10 cellular contexts compared by ENCODE assay signal in genomic region chr19:13101590-13102415, GRCh38. TPM values are rescaled to one million over a fixed set of nuclear protein-coding genes. Genes with fewer than 3 reads are reported as not detected.
DNase-seq lines count a peak whose midpoint lies in the region; ATAC-seq, FAIRE-seq and TF ChIP-seq lines count a peak whose summit lies in the region.
"Had no signal": no experiment of that assay in that cellular context is flagged by ENCODE, and none has a peak within 500 bp of the region (broad histone marks: within the 10 kb centered on the region; RNA-seq: fewer than 3 reads in every experiment).

No MANE protein-coding gene starts in this region.

- WGBS in K562 (ENCODE audit: insufficient coverage, low coverage, missing lambda C conversion rate): 1% methylated on average over 7 of the region's 7 CpGs
- 73% methylated on average over 7 of the region's 7 CpGs for WGBS in urinary bladder

- no peak overlapping the region; the same call in 1 of the 2 replicates for H2AFZ ChIP-seq in K562 (ENCODE audit: low read depth, low read length)

- no peak for TF ChIP-seq POLR2A in K562 (conservative IDR thresholded peaks at IDR 0.05)

- in situ Hi-C loops in K562 (cut with MboI): no loop called here

- TF ChIP-seq EP300 in K562 (IDR thresholded peaks at IDR 0.05; ENCODE audit: low read length): no peak

- H3K27me3 ChIP-seq in left ventricle myocardium inferior (ENCODE audit: low read depth) (no peaks in the 10 kb centered on the region), K562 (ENCODE audit: control insufficient read depth in 2 of 2, insufficient read depth in 2 of 2, low read length in 2 of 2) (no peaks in the 10 kb centered on the region), mucosa of rectum (ENCODE audit: control insufficient read depth in 2 of 2, insufficient read depth in 2 of 2, low read length in 2 of 2) (no peaks in the 10 kb centered on the region)

- TF ChIP-seq RAD21 in K562 (CRISPR knock-in tag; conservative IDR thresholded peaks at IDR 0.05 in 1 of 2, IDR thresholded peaks at IDR 0.05 in 1 of 2): no peak

- CTCF ChIA-PET in K562 (lab: Yijun Ruan, JAX; ENCODE audit: low intra/inter-chr PET ratio): interaction anchor here (0.6 to 1.2 kb wide), 2 partner anchors 10 to 161 kb away, joined by 5 read pairs; no protein-coding TSS in a partner anchor

- no peak for ATAC-seq in K562
- no peak for ATAC-seq in HG02588 (IDR thresholded peaks at IDR 0.05; ENCODE audit: unreplicated experiment)
- no peak for ATAC-seq in HG03469 (IDR thresholded peaks at IDR 0.05; ENCODE audit: unreplicated experiment)

- no peaks in the 10 kb centered on the region for H3K9me3 ChIP-seq in left ventricle myocardium inferior (replicated peaks)
- H3K9me3 ChIP-seq in K562 (replicated peaks; ENCODE audit: control insufficient read depth, insufficient read depth, low read depth, low read length): no peaks in the 10 kb centered on the region
- no peaks in the 10 kb centered on the region for H3K9me3 ChIP-seq in mucosa of rectum (ENCODE audit: control insufficient read depth in 2 of 2, low read length in 2 of 2)

- H3K27ac ChIP-seq in left ventricle myocardium inferior (replicated peaks): peak overlapping the region; percentile 97
- peak overlapping the region; percentile 98 for H3K27ac ChIP-seq in K562 (ENCODE audit: extremely low read depth, low read depth, low read length)
- H3K27ac ChIP-seq in mucosa of rectum (ENCODE audit: low read depth in 2 of 2, low read length in 2 of 2): peak overlapping the region; percentile 66 to 77
- peak overlapping the region; percentile 31 for H3K27ac ChIP-seq in urinary bladder (ENCODE audit: low read depth)

- no peak for DNase-seq in left ventricle myocardium inferior
- no peak for DNase-seq in cardiac septum (ENCODE audit: low spot score)
- DNase-seq in K562 (ENCODE audit: extremely low read depth in 1 of 4, low spot score in 3 of 4): no peak
- DNase-seq in urothelium cell line (ENCODE audit: low spot score): no peak
- DNase-seq: NCI-H2107 had no signal

- no peaks in the 10 kb centered on the region for H3K9me1 ChIP-seq in K562 (ENCODE audit: control insufficient read depth, insufficient read depth, low read length)

- H3K4me1 ChIP-seq in left ventricle myocardium inferior (peaks cover 83% of the 10 kb centered on the region), K562 (replicated peaks in 1 of 2; ENCODE audit: control insufficient read depth in 2 of 2, insufficient read depth in 2 of 2, low read length in 2 of 2) (peaks cover 24 to 69% of the 10 kb centered on the region in 2 experiments), mucosa of rectum (ENCODE audit: control insufficient read depth in 2 of 2, insufficient read depth in 2 of 2, low read length in 2 of 2) (peaks cover 18 to 27% of the 10 kb centered on the region in 2 donors), urinary bladder (ENCODE audit: insufficient read depth) (peaks cover 5% of the 10 kb centered on the region)

- H4K20me1 ChIP-seq in K562 (replicated peaks; ENCODE audit: control insufficient read depth, insufficient read depth, low read length): no peaks in the 10 kb centered on the region

- H3K9ac ChIP-seq in K562 (ENCODE audit: insufficient read depth in 1 of 2, low read depth in 2 of 2, low read length in 2 of 2) (peak overlapping the region; percentile 95 to 99), mucosa of rectum (ENCODE audit: low read depth in 1 of 2, low read length in 2 of 2) (peak overlapping the region; percentile 10 to 65)

- FAIRE-seq in K562 (lab: Jason Lieb, UNC) (no peak), urothelium cell line (lab: Jason Lieb, UNC) (no peak)
- FAIRE-seq: D721Med had no signal

- H3K4me3 ChIP-seq in left ventricle myocardium inferior (peak overlapping the region; percentile 70), K562 (peak overlapping the region; percentile 98), mucosa of rectum (ENCODE audit: low read length in 2 of 2) (peak overlapping the region; percentile 50 to 69), urinary bladder (ENCODE audit: low read depth, low read length) (peak overlapping the region; percentile 26)

- TF ChIP-seq CTCF in left ventricle myocardium inferior (IDR thresholded peaks at IDR 0.05; ENCODE audit: borderline replicate concordance): no peak
- no peak for TF ChIP-seq CTCF in K562 (IDR thresholded peaks at IDR 0.05 in 2 of 3, conservative IDR thresholded peaks at IDR 0.05 in 1 of 3; ENCODE audit: insufficient read depth in 2 of 3, low read depth in 1 of 3, low read length in 3 of 3)

- no peaks in the 10 kb centered on the region for H3K36me3 ChIP-seq in left ventricle myocardium inferior
- peaks cover 47% of the 10 kb centered on the region for H3K36me3 ChIP-seq in K562 (ENCODE audit: control insufficient read depth, insufficient read depth, low read length)
- no peaks in the 10 kb centered on the region for H3K36me3 ChIP-seq in mucosa of rectum (ENCODE audit: control insufficient read depth in 2 of 2, insufficient read depth in 2 of 2, low read length in 2 of 2)
- no peaks in the 10 kb centered on the region for H3K36me3 ChIP-seq in urinary bladder (ENCODE audit: insufficient read depth)

- peaks cover 59% of the 10 kb centered on the region for H3K79me2 ChIP-seq in K562 (ENCODE audit: control insufficient read depth, insufficient read depth, low read length)

- intact Hi-C loops in left ventricle myocardium inferior (cut with micrococcal nuclease): no loop called here
- intact Hi-C loops in cardiac septum (cut with DNase I): loop anchor here (2.0 kb wide), 4 partner anchors 15 to 159 kb away; partner anchors contain the start of genes IER2, STX10 and TRMT1
- intact Hi-C loops in K562 (cut with micrococcal nuclease): loop anchor here (2.0 to 10.0 kb wide), 3 partner anchors 15 to 133 kb away; partner anchors contain the start of genes IER2, STX10 and TRMT1

- POLR2A ChIA-PET in K562 (lab: Yijun Ruan, JAX): interaction anchor here (0.5 to 3.1 kb wide), 10 partner anchors 16 to 182 kb away, joined by 3 to 16 read pairs (median 3); no protein-coding TSS in a partner anchor

- BruUV-seq in K562 (replicated peaks; lab: Mats Ljungman, UMichigan): TSS peak; percentile 73

- peak overlapping the region; percentile 99 for H3K4me2 ChIP-seq in K562 (ENCODE audit: insufficient read depth, low read length)

RNA-seq across cellular contexts. Expression of gene LYL1, which starts 0.9 kb away (rescaled TPM):
- total RNA-seq in left ventricle myocardium inferior: 6.3 TPM
- 9.4 TPM for total RNA-seq in cardiac septum
- total RNA-seq in K562 (2011; cell fraction: chromatin; rRNA removed; ENCODE audit: low replicate concordance): 54.5 and 112 TPM in 2 replicates
- total RNA-seq in K562 (2011; cell fraction: nucleolus; rRNA removed): 105 and 123 TPM in 2 replicates
- 74.6 and 89.7 TPM in 2 replicates for total RNA-seq in K562 (2011; cell fraction: nucleoplasm; rRNA removed)
- total RNA-seq in K562 (2014; rRNA removed): 266 and 312 TPM in 2 replicates
- total RNA-seq in K562 (2014; rRNA removed; fragmentation: Illumina TruSeq; extraction: Trizol): 13.2 and 17.7 TPM in 2 replicates
- total RNA-seq in K562 (2015; rRNA removed; fragmentation: Illumina TruSeq; extraction: Trizol): 89.9 and 108 TPM in 2 replicates
- 216 and 218 TPM in 2 replicates for total RNA-seq in K562 (2021)
- polyA plus RNA-seq in K562 (2011; rRNA removed): 34.0 and 47.0 TPM in 2 replicates
- polyA plus RNA-seq in K562 (2011; cell fraction: cytosol; rRNA removed): 73.1 and 246 TPM in 2 replicates
- polyA plus RNA-seq in K562 (2011; cell fraction: nucleus; rRNA removed): 76.6 and 132 TPM in 2 replicates
- polyA plus RNA-seq in K562 (2012): 144 and 229 TPM in 2 replicates
- polyA plus RNA-seq in K562 (2014; fragmentation: Illumina TruSeq; extraction: Trizol): 17.8 and 71.5 TPM in 2 replicates
- polyA plus RNA-seq in K562 (2014; fragmentation: Nextera tagmentation; extraction: Ambion mirVana): 1 to 10 TPM; 1.3 to 1.6 TPM
- 165 and 175 TPM in 2 replicates for polyA plus RNA-seq in K562 (2014; rRNA removed)
- polyA minus RNA-seq in K562 (2011; rRNA and poly(A)+ RNA removed): 12.7 and 14.2 TPM in 2 replicates
- 46.0 and 79.3 TPM in 2 replicates for polyA minus RNA-seq in K562 (2011; cell fraction: cytosol; rRNA and poly(A)+ RNA removed)
- 37.4 and 52.3 TPM in 2 replicates for polyA minus RNA-seq in K562 (2011; cell fraction: nucleus; rRNA and poly(A)+ RNA removed)
- total RNA-seq in urinary bladder: 4.8 TPM
- 15.7 TPM for polyA plus RNA-seq in urinary bladder

RNA-seq across cellular contexts. Expression of gene TRMT1, which starts 14.7 kb away (rescaled TPM):
- total RNA-seq in left ventricle myocardium inferior (19.6 TPM), cardiac septum (17.5 TPM), K562 (2014; rRNA removed) (89.1 and 113 TPM in 2 replicates), K562 (2014; rRNA removed; fragmentation: Illumina TruSeq; extraction: Trizol) (25.8 and 42.9 TPM in 2 replicates), K562 (2015; rRNA removed; fragmentation: Illumina TruSeq; extraction: Trizol) (54.3 and 60.2 TPM in 2 replicates), K562 (2021) (118 TPM in 2 replicates), urinary bladder (16.5 TPM)
- 73.3 and 179 TPM in 2 replicates for total RNA-seq in K562 (2011; cell fraction: chromatin; rRNA removed; ENCODE audit: low replicate concordance)
- 168 and 175 TPM in 2 replicates for total RNA-seq in K562 (2011; cell fraction: nucleolus; rRNA removed)
- total RNA-seq in K562 (2011; cell fraction: nucleoplasm; rRNA removed): 79.0 and 80.0 TPM in 2 replicates
- polyA plus RNA-seq in K562 (2011; rRNA removed) (44.1 and 53.3 TPM in 2 replicates), K562 (2014; fragmentation: Illumina TruSeq; extraction: Trizol) (84.8 and 96.2 TPM in 2 replicates), K562 (2014; fragmentation: Nextera tagmentation; extraction: Ambion mirVana) (10 to 100 TPM in 1 of 2 experiments, 1 to 10 TPM in 1; 5.8 to 10.9 TPM), K562 (2014; rRNA removed) (155 and 158 TPM in 2 replicates), urinary bladder (31.2 TPM)
- polyA plus RNA-seq in K562 (2011; cell fraction: cytosol; rRNA removed): 39.2 and 80.0 TPM in 2 replicates
- 282 and 531 TPM in 2 replicates for polyA plus RNA-seq in K562 (2011; cell fraction: nucleus; rRNA removed)
- 59.6 and 77.8 TPM in 2 replicates for polyA plus RNA-seq in K562 (2012)
- 23.7 and 27.9 TPM in 2 replicates for polyA minus RNA-seq in K562 (2011; rRNA and poly(A)+ RNA removed)
- polyA minus RNA-seq in K562 (2011; cell fraction: cytosol; rRNA and poly(A)+ RNA removed): 49.3 and 51.7 TPM in 2 replicates
- 50.5 and 77.3 TPM in 2 replicates for polyA minus RNA-seq in K562 (2011; cell fraction: nucleus; rRNA and poly(A)+ RNA removed)

RNA-seq across cellular contexts. Expression of gene NACC1, which starts 16.3 kb away (rescaled TPM):
- 35.4 TPM for total RNA-seq in left ventricle myocardium inferior
- total RNA-seq in cardiac septum: 33.8 TPM
- 31.6 and 133 TPM in 2 replicates for total RNA-seq in K562 (2011; cell fraction: chromatin; rRNA removed; ENCODE audit: low replicate concordance)
- 77.5 and 89.6 TPM in 2 replicates for total RNA-seq in K562 (2011; cell fraction: nucleolus; rRNA removed)
- total RNA-seq in K562 (2011; cell fraction: nucleoplasm; rRNA removed): 35.3 and 45.1 TPM in 2 replicates
- total RNA-seq in K562 (2014; rRNA removed): 62.4 and 85.7 TPM in 2 replicates
- total RNA-seq in K562 (2014; rRNA removed; fragmentation: Illumina TruSeq; extraction: Trizol): 9.1 and 9.5 TPM in 2 replicates
- 40.2 and 46.8 TPM in 2 replicates for total RNA-seq in K562 (2015; rRNA removed; fragmentation: Illumina TruSeq; extraction: Trizol)
- 93.0 and 96.6 TPM in 2 replicates for total RNA-seq in K562 (2021)
- 25.8 and 49.0 TPM in 2 replicates for polyA plus RNA-seq in K562 (2011; rRNA removed)
- polyA plus RNA-seq in K562 (2011; cell fraction: cytosol; rRNA removed): 59.4 and 222 TPM in 2 replicates
- polyA plus RNA-seq in K562 (2011; cell fraction: nucleus; rRNA removed): 52.2 and 123 TPM in 2 replicates
- polyA plus RNA-seq in K562 (2012): 35.2 and 37.0 TPM in 2 replicates
- 23.2 and 90.7 TPM in 2 replicates for polyA plus RNA-seq in K562 (2014; fragmentation: Illumina TruSeq; extraction: Trizol)
- polyA plus RNA-seq in K562 (2014; fragmentation: Nextera tagmentation; extraction: Ambion mirVana): under 1 TPM; 0.04 to 0.17 TPM
- polyA plus RNA-seq in K562 (2014; rRNA removed): 46.1 and 68.1 TPM in 2 replicates
- 17.9 and 39.8 TPM in 2 replicates for polyA minus RNA-seq in K562 (2011; rRNA and poly(A)+ RNA removed)
- polyA minus RNA-seq in K562 (2011; cell fraction: cytosol; rRNA and poly(A)+ RNA removed): 67.5 and 79.0 TPM in 2 replicates
- 16.6 and 18.0 TPM in 2 replicates for polyA minus RNA-seq in K562 (2011; cell fraction: nucleus; rRNA and poly(A)+ RNA removed)
- total RNA-seq in urinary bladder: 10.2 TPM
- polyA plus RNA-seq in urinary bladder: 25.7 TPM

RNA-seq across cellular contexts. Expression of gene STX10, which starts 48.4 kb away (rescaled TPM):
- total RNA-seq in left ventricle myocardium inferior (39.2 TPM), cardiac septum (25.7 TPM), K562 (2014; rRNA removed) (57.8 and 59.2 TPM in 2 replicates), K562 (2014; rRNA removed; fragmentation: Illumina TruSeq; extraction: Trizol) (12.6 and 19.0 TPM in 2 replicates), K562 (2015; rRNA removed; fragmentation: Illumina TruSeq; extraction: Trizol) (31.0 and 33.9 TPM in 2 replicates), K562 (2021) (39.6 and 41.6 TPM in 2 replicates), urinary bladder (26.4 TPM)
- 25.6 and 67.7 TPM in 2 replicates for total RNA-seq in K562 (2011; cell fraction: chromatin; rRNA removed; ENCODE audit: low replicate concordance)
- total RNA-seq in K562 (2011; cell fraction: nucleolus; rRNA removed): 56.9 and 60.3 TPM in 2 replicates
- total RNA-seq in K562 (2011; cell fraction: nucleoplasm; rRNA removed): 42.4 and 42.7 TPM in 2 replicates
- polyA plus RNA-seq in K562 (2011; rRNA removed) (46.6 and 77.4 TPM in 2 replicates), K562 (2014; fragmentation: Illumina TruSeq; extraction: Trizol) (30.3 and 35.2 TPM in 2 replicates), K562 (2014; fragmentation: Nextera tagmentation; extraction: Ambion mirVana) (1 to 10 TPM in 1 of 2 experiments, under 1 TPM in 1; 0.51 to 1.7 TPM), K562 (2014; rRNA removed) (66.3 and 78.0 TPM in 2 replicates), urinary bladder (76.1 TPM)
- polyA plus RNA-seq in K562 (2011; cell fraction: cytosol; rRNA removed): 62.2 and 72.6 TPM in 2 replicates
- 159 and 172 TPM in 2 replicates for polyA plus RNA-seq in K562 (2011; cell fraction: nucleus; rRNA removed)
- polyA plus RNA-seq in K562 (2012): 46.6 and 75.7 TPM in 2 replicates
- polyA minus RNA-seq in K562 (2011; rRNA and poly(A)+ RNA removed): 12.8 and 14.0 TPM in 2 replicates
- polyA minus RNA-seq in K562 (2011; cell fraction: cytosol; rRNA and poly(A)+ RNA removed): 14.0 and 15.9 TPM in 2 replicates
- polyA minus RNA-seq in K562 (2011; cell fraction: nucleus; rRNA and poly(A)+ RNA removed): 10.5 and 19.3 TPM in 2 replicates

RNA-seq across cellular contexts. Expression of gene IER2, which starts 48.4 kb away (rescaled TPM):
- 17.3 TPM for total RNA-seq in left ventricle myocardium inferior
- 28.4 TPM for total RNA-seq in cardiac septum
- total RNA-seq in K562 (2011; cell fraction: chromatin; rRNA removed; ENCODE audit: low replicate concordance): 67.1 and 140 TPM in 2 replicates
- 139 and 159 TPM in 2 replicates for total RNA-seq in K562 (2011; cell fraction: nucleolus; rRNA removed)
- total RNA-seq in K562 (2011; cell fraction: nucleoplasm; rRNA removed): 90.2 and 96.9 TPM in 2 replicates
- total RNA-seq in K562 (2014; rRNA removed): 84.5 and 134 TPM in 2 replicates
- total RNA-seq in K562 (2014; rRNA removed; fragmentation: Illumina TruSeq; extraction: Trizol): 23.6 and 24.4 TPM in 2 replicates
- total RNA-seq in K562 (2015; rRNA removed; fragmentation: Illumina TruSeq; extraction: Trizol): 14.8 and 17.4 TPM in 2 replicates
- 205 and 214 TPM in 2 replicates for total RNA-seq in K562 (2021)
- 23.7 and 32.9 TPM in 2 replicates for polyA plus RNA-seq in K562 (2011; rRNA removed)
- 37.6 and 91.2 TPM in 2 replicates for polyA plus RNA-seq in K562 (2011; cell fraction: cytosol; rRNA removed)
- polyA plus RNA-seq in K562 (2011; cell fraction: nucleus; rRNA removed): 112 and 193 TPM in 2 replicates
- polyA plus RNA-seq in K562 (2012): 158 and 169 TPM in 2 replicates
- 35.5 and 67.9 TPM in 2 replicates for polyA plus RNA-seq in K562 (2014; fragmentation: Illumina TruSeq; extraction: Trizol)
- polyA plus RNA-seq in K562 (2014; fragmentation: Nextera tagmentation; extraction: Ambion mirVana): 1 to 10 TPM; 4.5 to 5.1 TPM
- 127 and 140 TPM in 2 replicates for polyA plus RNA-seq in K562 (2014; rRNA removed)
- 8.8 and 9.1 TPM in 2 replicates for polyA minus RNA-seq in K562 (2011; rRNA and poly(A)+ RNA removed)
- 38.4 and 48.8 TPM in 2 replicates for polyA minus RNA-seq in K562 (2011; cell fraction: cytosol; rRNA and poly(A)+ RNA removed)
- 39.2 and 41.5 TPM in 2 replicates for polyA minus RNA-seq in K562 (2011; cell fraction: nucleus; rRNA and poly(A)+ RNA removed)
- 17.0 TPM for total RNA-seq in urinary bladder
- 268 TPM for polyA plus RNA-seq in urinary bladder

Comparison
In these comparisons a context has a peak if more than half of its experiments do, and no peak if none do; other contexts are left out.
1. H3K27ac ChIP-seq: peak in every context shown above with its lines; median percentile 98 in K562; 97 in left ventricle myocardium inferior; 72 in mucosa of rectum; 31 in urinary bladder.
2. H3K4me3 ChIP-seq: peak in every context shown above with its lines; median percentile 98 in K562; 70 in left ventricle myocardium inferior; 60 in mucosa of rectum; 26 in urinary bladder.